Comparison of ENCODE assay signal across 1 cellular context in the genomic region with DNA sequence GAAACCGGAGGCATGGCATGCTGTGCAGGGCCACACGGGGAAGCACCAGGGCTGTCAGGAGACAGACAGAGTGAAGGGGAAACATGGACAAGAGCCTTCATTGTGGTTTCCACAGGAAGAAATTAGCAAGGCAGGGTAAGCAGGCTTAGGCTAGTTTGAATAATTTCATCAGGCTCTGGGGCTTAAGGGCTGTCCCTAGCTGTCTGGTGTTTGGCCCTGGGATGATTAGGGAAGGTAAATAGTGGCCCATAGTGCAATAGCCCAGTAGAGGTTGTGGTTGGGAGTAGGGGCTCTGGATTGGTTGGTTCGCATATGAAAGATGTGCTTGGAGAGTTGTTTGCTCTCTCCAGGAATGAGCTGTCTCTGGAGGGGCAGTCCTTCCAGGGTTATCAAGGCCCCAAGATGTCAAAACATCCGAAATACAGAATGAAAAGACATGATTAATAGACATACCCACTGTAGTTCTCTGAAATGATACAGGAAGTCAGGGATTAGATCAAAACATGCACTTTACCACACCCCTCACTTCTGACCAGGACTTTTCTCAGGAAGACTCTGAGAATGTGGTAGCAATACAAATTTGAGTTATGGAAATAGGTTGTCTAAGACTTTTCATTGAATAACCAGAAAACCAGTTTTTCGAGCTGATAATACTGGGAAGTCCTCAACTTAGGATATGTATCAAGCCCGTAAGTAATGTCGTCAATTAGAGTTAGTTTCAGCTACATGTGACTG.
TF ChIP-seq lines count a peak whose summit lies in the region.

No MANE protein-coding gene starts in this region.

TF ChIP-seq in WTC11, 78 proteins besides CTCF, POLR2A, EP300 and RAD21 (continued from another document):
- TF ChIP-seq, protein P1, sequence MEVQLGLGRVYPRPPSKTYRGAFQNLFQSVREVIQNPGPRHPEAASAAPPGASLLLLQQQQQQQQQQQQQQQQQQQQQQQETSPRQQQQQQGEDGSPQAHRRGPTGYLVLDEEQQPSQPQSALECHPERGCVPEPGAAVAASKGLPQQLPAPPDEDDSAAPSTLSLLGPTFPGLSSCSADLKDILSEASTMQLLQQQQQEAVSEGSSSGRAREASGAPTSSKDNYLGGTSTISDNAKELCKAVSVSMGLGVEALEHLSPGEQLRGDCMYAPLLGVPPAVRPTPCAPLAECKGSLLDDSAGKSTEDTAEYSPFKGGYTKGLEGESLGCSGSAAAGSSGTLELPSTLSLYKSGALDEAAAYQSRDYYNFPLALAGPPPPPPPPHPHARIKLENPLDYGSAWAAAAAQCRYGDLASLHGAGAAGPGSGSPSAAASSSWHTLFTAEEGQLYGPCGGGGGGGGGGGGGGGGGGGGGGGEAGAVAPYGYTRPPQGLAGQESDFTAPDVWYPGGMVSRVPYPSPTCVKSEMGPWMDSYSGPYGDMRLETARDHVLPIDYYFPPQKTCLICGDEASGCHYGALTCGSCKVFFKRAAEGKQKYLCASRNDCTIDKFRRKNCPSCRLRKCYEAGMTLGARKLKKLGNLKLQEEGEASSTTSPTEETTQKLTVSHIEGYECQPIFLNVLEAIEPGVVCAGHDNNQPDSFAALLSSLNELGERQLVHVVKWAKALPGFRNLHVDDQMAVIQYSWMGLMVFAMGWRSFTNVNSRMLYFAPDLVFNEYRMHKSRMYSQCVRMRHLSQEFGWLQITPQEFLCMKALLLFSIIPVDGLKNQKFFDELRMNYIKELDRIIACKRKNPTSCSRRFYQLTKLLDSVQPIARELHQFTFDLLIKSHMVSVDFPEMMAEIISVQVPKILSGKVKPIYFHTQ (CRISPR knock-in tag; IDR thresholded peaks at IDR 0.05), result no peak
- TF ChIP-seq SMAD4 (CRISPR knock-in tag; IDR thresholded peaks at IDR 0.05) (no peak), ESRRA (CRISPR knock-in tag; IDR thresholded peaks at IDR 0.05; ENCODE audit: borderline replicate concordance) (no peak), CREM (CRISPR knock-in tag; IDR thresholded peaks at IDR 0.05) (no peak)
- TF ChIP-seq, protein P2, sequence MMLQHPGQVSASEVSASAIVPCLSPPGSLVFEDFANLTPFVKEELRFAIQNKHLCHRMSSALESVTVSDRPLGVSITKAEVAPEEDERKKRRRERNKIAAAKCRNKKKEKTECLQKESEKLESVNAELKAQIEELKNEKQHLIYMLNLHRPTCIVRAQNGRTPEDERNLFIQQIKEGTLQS (CRISPR knock-in tag; conservative IDR thresholded peaks at IDR 0.05), result no peak
- TF ChIP-seq, protein P3, sequence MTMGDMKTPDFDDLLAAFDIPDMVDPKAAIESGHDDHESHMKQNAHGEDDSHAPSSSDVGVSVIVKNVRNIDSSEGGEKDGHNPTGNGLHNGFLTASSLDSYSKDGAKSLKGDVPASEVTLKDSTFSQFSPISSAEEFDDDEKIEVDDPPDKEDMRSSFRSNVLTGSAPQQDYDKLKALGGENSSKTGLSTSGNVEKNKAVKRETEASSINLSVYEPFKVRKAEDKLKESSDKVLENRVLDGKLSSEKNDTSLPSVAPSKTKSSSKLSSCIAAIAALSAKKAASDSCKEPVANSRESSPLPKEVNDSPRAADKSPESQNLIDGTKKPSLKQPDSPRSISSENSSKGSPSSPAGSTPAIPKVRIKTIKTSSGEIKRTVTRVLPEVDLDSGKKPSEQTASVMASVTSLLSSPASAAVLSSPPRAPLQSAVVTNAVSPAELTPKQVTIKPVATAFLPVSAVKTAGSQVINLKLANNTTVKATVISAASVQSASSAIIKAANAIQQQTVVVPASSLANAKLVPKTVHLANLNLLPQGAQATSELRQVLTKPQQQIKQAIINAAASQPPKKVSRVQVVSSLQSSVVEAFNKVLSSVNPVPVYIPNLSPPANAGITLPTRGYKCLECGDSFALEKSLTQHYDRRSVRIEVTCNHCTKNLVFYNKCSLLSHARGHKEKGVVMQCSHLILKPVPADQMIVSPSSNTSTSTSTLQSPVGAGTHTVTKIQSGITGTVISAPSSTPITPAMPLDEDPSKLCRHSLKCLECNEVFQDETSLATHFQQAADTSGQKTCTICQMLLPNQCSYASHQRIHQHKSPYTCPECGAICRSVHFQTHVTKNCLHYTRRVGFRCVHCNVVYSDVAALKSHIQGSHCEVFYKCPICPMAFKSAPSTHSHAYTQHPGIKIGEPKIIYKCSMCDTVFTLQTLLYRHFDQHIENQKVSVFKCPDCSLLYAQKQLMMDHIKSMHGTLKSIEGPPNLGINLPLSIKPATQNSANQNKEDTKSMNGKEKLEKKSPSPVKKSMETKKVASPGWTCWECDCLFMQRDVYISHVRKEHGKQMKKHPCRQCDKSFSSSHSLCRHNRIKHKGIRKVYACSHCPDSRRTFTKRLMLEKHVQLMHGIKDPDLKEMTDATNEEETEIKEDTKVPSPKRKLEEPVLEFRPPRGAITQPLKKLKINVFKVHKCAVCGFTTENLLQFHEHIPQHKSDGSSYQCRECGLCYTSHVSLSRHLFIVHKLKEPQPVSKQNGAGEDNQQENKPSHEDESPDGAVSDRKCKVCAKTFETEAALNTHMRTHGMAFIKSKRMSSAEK (CRISPR knock-in tag; IDR thresholded peaks at IDR 0.05; ENCODE audit: borderline replicate concordance), result no peak
